ENCODE assay signal across 29 cellular contexts in the genomic region with DNA sequence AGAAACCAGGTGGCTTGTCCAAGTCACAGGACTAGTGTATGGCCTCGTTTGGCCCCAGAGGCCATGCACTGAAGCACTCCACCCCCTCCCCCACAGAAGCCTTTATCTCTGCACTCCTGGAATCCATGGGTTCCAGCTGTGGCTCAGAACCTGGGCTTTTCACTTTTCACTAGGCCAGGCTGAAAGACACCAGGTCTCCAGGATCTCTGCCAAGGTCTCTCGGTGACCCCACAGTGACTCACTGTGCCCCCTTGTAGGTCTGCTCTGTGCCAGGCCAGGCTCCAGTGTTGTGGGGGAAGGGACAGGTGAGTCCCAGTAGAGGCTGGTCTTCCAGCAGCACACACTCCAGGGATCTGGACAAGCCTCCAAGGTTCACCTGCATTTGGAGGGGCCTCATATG. TPM values are rescaled to one million over a fixed set of nuclear protein-coding genes. Genes with fewer than 3 reads are reported as not detected.
"Had no signal": no experiment of that assay in that cellular context is flagged by ENCODE, and none has a peak within 500 bp of the region (broad histone marks: within the 10 kb centered on the region; RNA-seq: fewer than 3 reads in every experiment).

No MANE protein-coding gene starts in this region.

- H3K36me3 ChIP-seq: heart left ventricle, right lobe of liver, stomach, tibial nerve had no signal

- ATAC-seq: activated CD4-positive, CD25-positive, alpha-beta regulatory T cell treated with anti-CD3 and anti-CD28 coated beads, Interleukin-2, amount 50 U/mL, for 24 hours; activated naive CD8-positive, alpha-beta T cell treated with anti-CD3 and anti-CD28 coated beads, Interleukin-2, amount 50 U/mL, for 24 hours; esophagus mucosa; heart left ventricle; right lobe of liver; stimulated activated memory B cell treated with anti-CD40 and anti-IgM and Interleukin-4, amounts not matched to agents 10 μg/mL and 1 μg/mL and 100 μg/mL, for 72 hours had no signal

- H3K4me3 ChIP-seq: heart left ventricle, right lobe of liver, stomach, tibial nerve had no signal

- H3K4me1 Mint-ChIP-seq: activated naive CD4-positive, alpha-beta T cell treated with anti-CD3 and anti-CD28 coated beads, Interleukin-2, amount 50 U/mL, for 24 hours; activated naive CD8-positive, alpha-beta T cell treated with anti-CD3 and anti-CD28 coated beads, Interleukin-2, amount 50 U/mL, for 24 hours; immature natural killer cell; memory B cell; stimulated activated memory B cell treated with anti-CD40 and anti-IgM and Interleukin-4, amounts not matched to agents 10 μg/mL and 1 μg/mL and 100 μg/mL, for 72 hours had no signal

- H3K27me3 Mint-ChIP-seq: activated CD4-positive, alpha-beta memory T cell treated with anti-CD3 and anti-CD28 coated beads for 36 hours; activated naive CD4-positive, alpha-beta T cell treated with anti-CD3 and anti-CD28 coated beads, Interleukin-2, amount 50 U/mL, for 24 hours had no signal

- H3K27ac Mint-ChIP-seq: activated CD4-positive, alpha-beta memory T cell treated with anti-CD3 and anti-CD28 coated beads for 36 hours; activated naive CD4-positive, alpha-beta T cell treated with anti-CD3 and anti-CD28 coated beads, Interleukin-2, amount 50 U/mL, for 24 hours; activated naive CD8-positive, alpha-beta T cell treated with anti-CD3 and anti-CD28 coated beads, Interleukin-2, amount 50 U/mL, for 24 hours; activated T-cell treated with anti-CD3 and anti-CD28 coated beads, Interleukin-2, amount 50 U/mL, for 24 hours; immature natural killer cell; memory B cell; natural killer cell treated with Interleukin-12 subunit alpha and Interleukin-12 subunit beta and Interleukin-15 and Interleukin-18, amount 100 ng/mL, for 72 hours; progenitor cell of endocrine pancreas; stimulated activated memory B cell treated with anti-CD40 and anti-IgM and Interleukin-4, amounts not matched to agents 10 μg/mL and 1 μg/mL and 100 μg/mL, for 72 hours had no signal

- H3K27me3 ChIP-seq: right lobe of liver, tibial nerve had no signal

- H3K9me3 Mint-ChIP-seq: activated CD4-positive, alpha-beta memory T cell treated with anti-CD3 and anti-CD28 coated beads for 36 hours; activated naive CD4-positive, alpha-beta T cell treated with anti-CD3 and anti-CD28 coated beads, Interleukin-2, amount 50 U/mL, for 24 hours; activated naive CD8-positive, alpha-beta T cell treated with anti-CD3 and anti-CD28 coated beads, Interleukin-2, amount 50 U/mL, for 24 hours; activated T-cell treated with anti-CD3 and anti-CD28 coated beads, Interleukin-2, amount 50 U/mL, for 24 hours; immature natural killer cell; memory B cell; natural killer cell treated with Interleukin-12 subunit alpha and Interleukin-12 subunit beta and Interleukin-15 and Interleukin-18, amount 100 ng/mL, for 72 hours; stimulated activated memory B cell treated with anti-CD40 and anti-IgM and Interleukin-4, amounts not matched to agents 10 μg/mL and 1 μg/mL and 100 μg/mL, for 72 hours had no signal

- H3K27ac ChIP-seq: heart left ventricle, right lobe of liver, stomach, tibial nerve, VCaP had no signal

- H3K9me3 ChIP-seq: heart left ventricle, right lobe of liver, stomach, tibial nerve had no signal

- DNase-seq: activated CD4-positive, alpha-beta memory T cell treated with anti-CD3 and anti-CD28 coated beads for 36 hours; activated CD4-positive, alpha-beta T cell treated with anti-CD3 and anti-CD28 coated beads for 48 hours; activated CD8-positive, alpha-beta memory T cell treated with anti-CD3 and anti-CD28 coated beads, Interleukin-2, amount 50 U/mL, for 4 hours; activated naive CD8-positive, alpha-beta T cell treated with anti-CD3 and anti-CD28 coated beads, Interleukin-2, amount 50 U/mL, for 24 hours; activated T-cell treated with anti-CD3 and anti-CD28 coated beads, Interleukin-2, amount 50 U/mL, for 24 hours; amygdala; central memory CD4-positive, alpha-beta T cell; foreskin fibroblast; heart left ventricle; hypothalamus; immature natural killer cell; kidney; right lobe of liver; small intestine; stimulated activated CD4-positive, alpha-beta T cell treated with anti-CD3 and anti-CD28 coated beads, Interleukin-1b, Interleukin-23, amount 100 ng/mL, for 48 hours; stimulated activated CD4-positive, alpha-beta T cell treated with anti-CD3 and anti-CD28 coated beads, Interleukin-4, amount 100 ng/mL, for 4 hours; stimulated activated CD8-positive, alpha-beta memory T cell treated with anti-CD3 and anti-CD28 coated beads, Interleukin-4, amount 100 ng/mL, for 48 hours; stomach had no signal

- H3K4me3 Mint-ChIP-seq: activated CD4-positive, alpha-beta memory T cell treated with anti-CD3 and anti-CD28 coated beads for 36 hours; activated naive CD4-positive, alpha-beta T cell treated with anti-CD3 and anti-CD28 coated beads, Interleukin-2, amount 50 U/mL, for 24 hours; activated naive CD8-positive, alpha-beta T cell treated with anti-CD3 and anti-CD28 coated beads, Interleukin-2, amount 50 U/mL, for 24 hours; activated T-cell treated with anti-CD3 and anti-CD28 coated beads, Interleukin-2, amount 50 U/mL, for 24 hours; immature natural killer cell; memory B cell; natural killer cell treated with Interleukin-12 subunit alpha and Interleukin-12 subunit beta and Interleukin-15 and Interleukin-18, amount 100 ng/mL, for 72 hours; stimulated activated memory B cell treated with anti-CD40 and anti-IgM and Interleukin-4, amounts not matched to agents 10 μg/mL and 1 μg/mL and 100 μg/mL, for 72 hours had no signal

- H3K4me1 ChIP-seq: heart left ventricle, right lobe of liver, stomach, tibial nerve had no signal

- H3K36me3 Mint-ChIP-seq: activated CD4-positive, alpha-beta memory T cell treated with anti-CD3 and anti-CD28 coated beads for 36 hours; activated naive CD4-positive, alpha-beta T cell treated with anti-CD3 and anti-CD28 coated beads, Interleukin-2, amount 50 U/mL, for 24 hours; immature natural killer cell; memory B cell; natural killer cell treated with Interleukin-12 subunit alpha and Interleukin-12 subunit beta and Interleukin-15 and Interleukin-18, amount 100 ng/mL, for 72 hours; stimulated activated memory B cell treated with anti-CD40 and anti-IgM and Interleukin-4, amounts not matched to agents 10 μg/mL and 1 μg/mL and 100 μg/mL, for 72 hours had no signal

RNA-seq across cellular contexts. Expression of gene GLI2, which starts 31.0 kb away (rescaled TPM):
- total RNA-seq: activated CD4-positive, alpha-beta memory T cell treated with anti-CD3 and anti-CD28 coated beads for 36 hours; activated CD8-positive, alpha-beta memory T cell treated with anti-CD3 and anti-CD28 coated beads for 36 hours; mononuclear cell had no signal
- polyA plus RNA-seq: immature natural killer cell had no signal
